36 cellular contexts compared by ENCODE assay signal in the genomic region with DNA sequence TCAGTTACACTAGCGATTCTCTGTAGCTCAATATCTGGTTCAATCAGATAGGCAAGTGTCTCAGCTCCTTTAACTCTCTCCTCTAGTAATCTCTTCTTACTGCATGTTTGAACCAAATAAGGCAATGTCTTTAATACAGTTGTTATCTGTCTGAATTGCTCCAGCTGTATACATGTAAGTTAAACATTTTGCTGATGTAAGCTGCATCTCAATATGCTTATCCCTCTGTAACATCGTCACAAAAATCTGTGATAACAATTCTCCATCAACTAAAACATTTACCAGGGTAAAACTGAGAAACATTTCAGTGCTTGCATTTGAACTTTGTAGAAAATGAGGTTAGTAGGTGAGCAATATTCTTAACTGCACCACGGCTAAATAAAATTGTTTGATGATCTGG. TPM values are rescaled to one million over a fixed set of nuclear protein-coding genes. Genes with fewer than 3 reads are reported as not detected.
"Had no signal": no experiment of that assay in that cellular context is flagged by ENCODE, and none has a peak within 500 bp of the region (broad histone marks: within the 10 kb centered on the region; RNA-seq: fewer than 3 reads in every experiment).

No MANE protein-coding gene starts in this region.

- H3K36me3 ChIP-seq: MG63 had no signal

- H3K4me3 ChIP-seq: MG63 had no signal

- DNase-seq: Karpas-422, Kasumi-1, MG63, MM.1S, MV-4-11, NCI-H1048, NCI-H1092 treated with DMSO at 0.1 percent for 48 hours, NCI-H1105, NCI-H1105 treated with DMSO at 0.1 percent for 48 hours, NCI-H1417, NCI-H1417 treated with DMSO at 0.1 percent for 48 hours, NCI-H1436, NCI-H1436 treated with DMSO at 0.1 percent for 48 hours, NCI-H146, NCI-H1694, NCI-H1694 treated with DMSO at 0.1 percent for 48 hours, NCI-H187, NCI-H187 treated with DMSO at 0.1 percent for 48 hours, NCI-H1930, NCI-H2029, NCI-H2029 treated with DMSO at 0.1 percent for 48 hours, NCI-H2081, NCI-H2081 treated with DMSO at 0.1 percent for 48 hours, NCI-H2107, NCI-H2171, NCI-H2171 treated with DMSO at 0.1 percent for 48 hours, NCI-H2227 treated with DMSO at 0.1 percent for 48 hours, NCI-H226, NCI-H345, NCI-H446, NCI-H446 treated with DMSO at 0.1 percent for 48 hours, NCI-H510A, NCI-H510A treated with DMSO at 0.1 percent for 48 hours, NCI-H524, NCI-H524 treated with DMSO at 0.1 percent for 48 hours had no signal

- H3K9me3 ChIP-seq: MG63 had no signal

RNA-seq across cellular contexts. Expression of a gene that starts 29.6 kb away (rescaled TPM):
- total RNA-seq: MCF 10A had no signal
